ENCODE assay signal across 23 cellular contexts in the genomic region with DNA sequence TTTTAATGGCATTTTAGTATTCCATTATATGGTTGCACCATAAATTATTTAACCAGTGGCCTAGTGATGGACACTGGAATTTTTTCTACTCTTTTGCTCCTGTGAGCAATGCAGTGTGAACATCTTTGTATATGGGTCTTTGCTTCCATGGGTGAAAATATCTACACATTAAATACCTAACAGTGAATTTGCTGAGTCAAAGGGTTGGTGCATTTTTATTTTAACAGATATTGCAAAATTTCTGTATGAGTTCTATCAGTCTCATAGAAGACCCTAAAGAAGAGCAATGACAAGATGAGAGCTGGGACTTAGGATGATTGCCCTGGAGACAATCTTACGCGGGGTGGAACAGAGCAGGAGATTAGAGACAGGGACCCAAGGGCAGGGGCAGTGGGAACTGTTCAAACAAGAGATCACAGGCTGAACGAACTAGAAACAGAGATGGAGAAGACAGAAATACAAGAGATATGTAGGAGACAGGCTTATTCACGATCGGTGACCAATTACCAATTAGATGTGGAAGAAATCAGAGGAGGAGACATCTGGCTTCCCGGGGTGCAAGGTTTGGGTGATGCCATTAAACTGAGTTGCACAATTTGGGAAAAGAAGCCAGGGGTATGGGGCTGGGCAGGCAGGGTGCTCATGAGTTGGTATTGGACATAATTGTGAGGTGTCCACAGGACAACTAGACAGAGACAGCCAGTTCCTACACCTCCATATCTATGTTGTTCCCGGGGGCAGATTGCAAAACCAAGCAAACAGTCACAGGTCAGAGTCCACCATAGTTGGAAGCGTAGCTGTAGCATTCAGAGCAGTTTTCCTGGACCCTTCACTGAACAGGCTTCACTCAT. TPM values are rescaled to one million over a fixed set of nuclear protein-coding genes. Genes with fewer than 3 reads are reported as not detected.
A peak's percentile ranks its signal among the peaks of the same experiment; 100 is the strongest.
DNase-seq lines count a peak whose midpoint lies in the region; ATAC-seq, FAIRE-seq and TF ChIP-seq lines count a peak whose summit lies in the region.
"Had no signal": no experiment of that assay in that cellular context is flagged by ENCODE, and none has a peak within 500 bp of the region (broad histone marks: within the 10 kb centered on the region; RNA-seq: fewer than 3 reads in every experiment).

No MANE protein-coding gene starts in this region.

- peak; percentile 78 for ATAC-seq in left lobe of liver
- no peak for ATAC-seq in T-cell (replicated peaks in 1 of 4)
- no peak for ATAC-seq in GM19397 (IDR thresholded peaks at IDR 0.05; ENCODE audit: unreplicated experiment)

- peak overlapping the region; percentile 71 for H3K27ac Mint-ChIP-seq in Caco-2 (ENCODE audit: unreplicated experiment)
- H3K27ac Mint-ChIP-seq in T-cell, result no peak overlapping the region
- H3K27ac Mint-ChIP-seq: CD8-positive, alpha-beta memory T cell had no signal

- intact Hi-C loops in Caco-2 (cut with micrococcal nuclease; ENCODE audit: unreplicated experiment), result loop anchor here (1.0 kb wide), 1 partner anchor 25 kb away; no protein-coding TSS in a partner anchor

- H3K4me3 ChIP-seq in Caco-2 (ENCODE audit: low read depth, low read length) (no peak overlapping the region), small intestine (ENCODE audit: low read depth in 1 of 2, low read length in 2 of 2) (no peak overlapping the region)
- H3K4me3 ChIP-seq: BLaER1 treated with 17β-estradiol and CSF1 and Interleukin-3, amounts not matched to agents 10 nM and 100 nM; GM23248; SK-N-MC had no signal

- no peak for TF ChIP-seq CTCF in Caco-2 (IDR thresholded peaks at IDR 0.05; ENCODE audit: insufficient read depth in 1 of 2, low read depth in 1 of 2, low read length in 1 of 2, severe bottlenecking in 1 of 2, unreplicated experiment in 1 of 2)

- H3K27me3 Mint-ChIP-seq in Caco-2 (ENCODE audit: insufficient read depth, unreplicated experiment) (no peaks in the 10 kb centered on the region), T-cell (peaks cover 24 to 26% of the 10 kb centered on the region in 2 donors)

- H3K4me1 Mint-ChIP-seq in Caco-2 (ENCODE audit: low read depth, unreplicated experiment) (peaks cover 19% of the 10 kb centered on the region), T-cell (no peaks in the 10 kb centered on the region)
- H3K4me1 Mint-ChIP-seq: CD8-positive, alpha-beta memory T cell had no signal

- no peaks in the 10 kb centered on the region for H3K36me3 ChIP-seq in Caco-2 (ENCODE audit: control insufficient read depth, insufficient read depth, low read length)
- no peaks in the 10 kb centered on the region for H3K36me3 ChIP-seq in small intestine (ENCODE audit: control insufficient read depth in 2 of 2, insufficient read depth in 2 of 2, low read length in 2 of 2)
- H3K36me3 ChIP-seq: BLaER1 treated with 17β-estradiol and CSF1 and Interleukin-3, amounts not matched to agents 10 nM and 100 nM had no signal

- H3K27me3 ChIP-seq in Caco-2 (replicated peaks; ENCODE audit: control insufficient read depth, insufficient read depth, low read length) (no peaks in the 10 kb centered on the region), small intestine (ENCODE audit: control insufficient read depth in 2 of 2, insufficient read depth in 2 of 2, low read length in 2 of 2) (no peaks in the 10 kb centered on the region)
- H3K27me3 ChIP-seq: BLaER1 treated with 17β-estradiol and CSF1 and Interleukin-3, amounts not matched to agents 10 nM and 100 nM had no signal

- H3K27ac ChIP-seq in small intestine (ENCODE audit: low read depth in 1 of 2, low read length in 1 of 2), result peak overlapping the region in 1 of 2 donors; percentile 69
- H3K27ac ChIP-seq: BLaER1 treated with 17β-estradiol and CSF1 and Interleukin-3, amounts not matched to agents 10 nM and 100 nM; GM23248; HL-60; SK-N-MC had no signal

- DNase-seq in Caco-2 (peak; percentile 69 to 78), LoVo (ENCODE audit: low spot score) (peak; percentile 23), left lobe of liver (ENCODE audit: low spot score) (peak; percentile 94), small intestine (peak; percentile 93), T-cell (no peak), GM19238 (ENCODE audit: insufficient read length, low spot score) (no peak)
- DNase-seq: CD8-positive, alpha-beta memory T cell; DND-41; GM23248; HCEC 1CT; NCI-H1105; NCI-H1694; NCI-H2081 treated with DMSO at 0.1 percent for 48 hours; NCI-H82; OCI-M1; SHP77 had no signal

- H3K4me1 ChIP-seq in Caco-2 (peaks cover 21% of the 10 kb centered on the region), small intestine (ENCODE audit: control insufficient read depth in 2 of 2, insufficient read depth in 1 of 2, low read depth in 1 of 2, low read length in 1 of 2) (no peaks in the 10 kb centered on the region)

- BruUV-seq in Caco-2 (replicated peaks; lab: Mats Ljungman, UMichigan), result no TSS peak

- CTCF ChIA-PET in Caco-2 (lab: Charles Lee) (interaction anchor here (1.5 kb wide), 1 partner anchor 39 kb away, joined by 8 read pairs; no protein-coding TSS in a partner anchor), T-cell (lab: Charles Lee) (no interaction called here)

- H3K9me3 Mint-ChIP-seq in Caco-2 (ENCODE audit: unreplicated experiment), result no peaks in the 10 kb centered on the region
- H3K9me3 Mint-ChIP-seq in T-cell, result no peaks in the 10 kb centered on the region
- H3K9me3 Mint-ChIP-seq: CD8-positive, alpha-beta memory T cell had no signal

- FAIRE-seq in small intestine (lab: Jason Lieb, UNC), result no peak
- FAIRE-seq: HTR-8/SVneo had no signal

- H3K4me3 Mint-ChIP-seq in Caco-2 (ENCODE audit: unreplicated experiment) (peak overlapping the region; percentile 53), T-cell (no peak overlapping the region)
- H3K4me3 Mint-ChIP-seq: CD8-positive, alpha-beta memory T cell had no signal

- 38 to 71% (median 52%) methylated on average over 8 of the region's 8 CpGs for WGBS in small intestine, 3 donors

- H3K9me3 ChIP-seq in Caco-2 (no peaks in the 10 kb centered on the region), small intestine (ENCODE audit: control insufficient read depth, low read depth) (no peaks in the 10 kb centered on the region)
- H3K9me3 ChIP-seq: BLaER1 treated with 17β-estradiol and CSF1 and Interleukin-3, amounts not matched to agents 10 nM and 100 nM had no signal

- POLR2A ChIA-PET in Caco-2 (lab: Charles Lee), result no interaction called here
- POLR2A ChIA-PET in T-cell (lab: Charles Lee), result no interaction called here

- H3K36me3 Mint-ChIP-seq in Caco-2 (ENCODE audit: insufficient read depth, unreplicated experiment) (peaks cover 4% of the 10 kb centered on the region), T-cell (no peaks in the 10 kb centered on the region)
- H3K36me3 Mint-ChIP-seq: CD8-positive, alpha-beta memory T cell had no signal

RNA-seq across cellular contexts. Expression of gene LONP2, which starts 39.9 kb away (rescaled TPM):
- total RNA-seq in Caco-2 (2022), result 32.1 and 32.6 TPM in 2 replicates
- 162 TPM for total RNA-seq in left lobe of liver
- 10 to 100 TPM; 18.1 to 33.1 (median 21.7) TPM for polyA plus RNA-seq in small intestine
- total RNA-seq in T-cell, result 10 to 100 TPM; 69.9 to 92.9 (median 84.7) TPM

RNA-seq across cellular contexts. Expression of gene ABCC11, which starts 43.1 kb away (rescaled TPM):
- total RNA-seq in Caco-2 (2022) (0.21 and 0.34 TPM in 2 replicates), left lobe of liver (5.8 TPM), T-cell (under 1 TPM in 3 of 5 donors, not detected in 2; 0.07 to 0.29 (median 0.25) TPM)
- under 1 TPM in 2 of 3 donors, not detected in 1; 0.15 to 0.22 TPM for polyA plus RNA-seq in small intestine
- total RNA-seq: NCI-H460 had no signal
- polyA plus RNA-seq: CD8-positive, alpha-beta memory T cell had no signal

RNA-seq across cellular contexts. Expression of gene ABCC12, which starts 48.4 kb away (rescaled TPM):
- total RNA-seq in Caco-2 (2022) (not detected in 2 replicates), left lobe of liver (0.08 TPM), T-cell (not detected)
- polyA plus RNA-seq in small intestine, result not detected
- total RNA-seq: CD8-positive, alpha-beta memory T cell; G401; GM23248; NCI-H460 had no signal
- polyA plus RNA-seq: CD8-positive, alpha-beta memory T cell; GM23248 had no signal

Comparison
In these comparisons a context has a peak if more than half of its experiments do, and no peak if none do; other contexts are left out.
1. DNase-seq: peak in Caco-2 (2 of 2), LoVo (single experiment), left lobe of liver (single experiment) and small intestine (single experiment); none in T-cell (0 of 34) and GM19238 (single experiment).